9 cellular contexts compared by ENCODE assay signal in genomic region chr12:40336573-40337199, GRCh38.
A peak's percentile ranks its signal among the peaks of the same experiment; 100 is the strongest.
DNase-seq lines count a peak whose midpoint lies in the region; ATAC-seq and TF ChIP-seq lines count a peak whose summit lies in the region.
"Had no signal": no experiment of that assay in that cellular context is flagged by ENCODE, and none has a peak within 500 bp of the region (broad histone marks: within the 10 kb centered on the region; RNA-seq: fewer than 3 reads in every experiment).

No MANE protein-coding gene starts in this region.

- peak; percentile 81 for ATAC-seq in GM21526 (IDR thresholded peaks at IDR 0.05; ENCODE audit: low FRiP score, unreplicated experiment)

- no peak overlapping the region for H3K27ac ChIP-seq in C4-2B
- H3K27ac ChIP-seq: epithelial cell of prostate had no signal

- no peak overlapping the region for H3K4me3 ChIP-seq in epithelial cell of esophagus (ENCODE audit: low read length)

- TF ChIP-seq CTCF in C4-2B (conservative IDR thresholded peaks at IDR 0.05): peak; percentile 71
- TF ChIP-seq CTCF in epithelial cell of esophagus (IDR thresholded peaks at IDR 0.05; ENCODE audit: insufficient read depth, low read depth, low read length, missing control alignments): peak; percentile 60

- DNase-seq in NCI-H460 (ENCODE audit: extremely low read depth, low read depth): peak; percentile 17
- peak; percentile 39 for DNase-seq in epithelial cell of esophagus (ENCODE audit: low read depth)
- peak; percentile 48 for DNase-seq in superior temporal gyrus (ENCODE audit: extremely low spot score)
- no peak for DNase-seq in NCI-H1436 treated with DMSO at 0.1 percent for 48 hours (lab: John Stamatoyannopoulos, UW)
- no peak for DNase-seq in GDM1 (lab: John Stamatoyannopoulos, UW)
- DNase-seq in NCI-H2227 treated with DMSO at 0.1 percent for 48 hours (lab: John Stamatoyannopoulos, UW): no peak

Comparison
In these comparisons a context has a peak if more than half of its experiments do, and no peak if none do; other contexts are left out.
1. DNase-seq: peak in NCI-H460 (single experiment), epithelial cell of esophagus (single experiment) and superior temporal gyrus (single experiment); none in NCI-H1436 treated with DMSO at 0.1 percent for 48 hours (single experiment), GDM1 (single experiment) and NCI-H2227 treated with DMSO at 0.1 percent for 48 hours (single experiment).